ENCODE assay signal across 1 cellular context in the genomic region with DNA sequence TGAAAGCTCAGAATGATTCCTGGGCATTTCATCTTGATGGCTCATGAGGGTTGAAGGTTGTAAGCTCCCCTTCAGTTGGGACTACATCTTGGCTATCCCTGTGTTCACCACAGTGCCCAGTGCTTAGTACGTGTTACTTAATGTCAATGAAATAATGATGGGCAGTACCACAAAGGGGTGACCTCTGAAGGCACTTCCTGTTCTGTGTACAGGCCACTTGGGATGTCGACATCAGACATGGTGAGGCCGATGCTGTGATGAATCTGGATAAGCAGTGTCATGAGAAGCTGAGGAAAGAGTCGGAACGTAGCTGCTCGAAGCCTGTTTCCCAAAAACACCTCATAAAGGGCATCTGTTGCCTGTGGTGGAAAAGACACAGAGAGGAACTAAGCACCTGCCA.
TF ChIP-seq lines count a peak whose summit lies in the region.

No MANE protein-coding gene starts in this region.

TF ChIP-seq in HepG2, 621 proteins besides CTCF, POLR2A, EP300 and RAD21:
- TF ChIP-seq CEBPB (IDR thresholded peaks at IDR 0.05; ENCODE audit: borderline replicate concordance, low read depth, low read length) (0 out of 2 replicates have a peak, but pooled peaks have one; percentile 42), MXD4 (CRISPR knock-in tag; IDR thresholded peaks at IDR 0.05) (no peak)
